8 cellular contexts compared by ENCODE assay signal in genomic region chr1:40802078-40803075, GRCh38. TPM values are rescaled to one million over a fixed set of nuclear protein-coding genes. Genes with fewer than 3 reads are reported as not detected.
A peak's percentile ranks its signal among the peaks of the same experiment; 100 is the strongest.
DNase-seq lines count a peak whose midpoint lies in the region; ATAC-seq and TF ChIP-seq lines count a peak whose summit lies in the region.

No MANE protein-coding gene starts in this region.

- H3K27ac ChIP-seq in DOHH2 (ENCODE audit: low read depth, low read length): no peak overlapping the region

- peak overlapping the region; percentile 77 for H3K4me2 ChIP-seq in DOHH2 (ENCODE audit: low read length)

- peak overlapping the region; percentile 71 for H3K4me3 ChIP-seq in DOHH2 (ENCODE audit: low read length)

- peaks cover 5% of the 10 kb centered on the region for H3F3A ChIP-seq in DOHH2 (ENCODE audit: control insufficient read depth, insufficient read depth)

- peaks cover 2% of the 10 kb centered on the region; the same call in 1 of the 2 replicates for H4K20me1 ChIP-seq in DOHH2 (ENCODE audit: control insufficient read depth, insufficient read depth, low read depth, low read length)

- ATAC-seq in HG02678 (IDR thresholded peaks at IDR 0.05; ENCODE audit: unreplicated experiment) (peak; percentile 61), esophagus mucosa (peak; percentile 88), GM18907 (IDR thresholded peaks at IDR 0.05; ENCODE audit: unreplicated experiment) (no peak)

- TF ChIP-seq CTCF in DOHH2 (IDR thresholded peaks at IDR 0.05; ENCODE audit: low read depth, low read length, poor library complexity, severe bottlenecking): no peak

- no peaks in the 10 kb centered on the region for H3K9me2 ChIP-seq in DOHH2 (replicated peaks; ENCODE audit: control insufficient read depth, low read length)

- DNase-seq in NCI-H748 (lab: John Stamatoyannopoulos, UW; ENCODE audit: unreplicated experiment) (peak; percentile 100), activated T-cell treated with anti-CD3 and anti-CD28 coated beads for 1 hour (ENCODE audit: low read depth) (peak; percentile 82), myocyte (ENCODE audit: low read depth) (peak; percentile 75)
- peak; percentile 64 for DNase-seq in stimulated activated CD8-positive, alpha-beta memory T cell treated with anti-CD3 and anti-CD28 coated beads, Interleukin-7, amount 100 ng/mL, for 24 hours (ENCODE audit: low read depth)

- H3K27me3 ChIP-seq in DOHH2 (ENCODE audit: control insufficient read depth, low read length): peaks cover 21% of the 10 kb centered on the region

- no peaks in the 10 kb centered on the region for H3K36me3 ChIP-seq in DOHH2 (ENCODE audit: control insufficient read depth, low read length)

- H3K4me1 ChIP-seq in DOHH2 (ENCODE audit: control insufficient read depth, low read length): peaks cover 34% of the 10 kb centered on the region

- no peaks in the 10 kb centered on the region for H3K79me2 ChIP-seq in DOHH2 (ENCODE audit: control insufficient read depth, low read length)

- no peaks in the 10 kb centered on the region for H3K9me3 ChIP-seq in DOHH2 (ENCODE audit: control insufficient read depth, insufficient read depth, low read length)

RNA-seq across cellular contexts. Expression of gene KCNQ4, which starts 18.8 kb away (rescaled TPM):
- total RNA-seq in esophagus mucosa (0.24 TPM), myocyte (79.4 and 152 TPM in 2 replicates)
- polyA plus RNA-seq in myocyte (2012): 21.5 TPM

RNA-seq across cellular contexts. Expression of gene CITED4, which starts 59.8 kb away (rescaled TPM):
- total RNA-seq in esophagus mucosa (28.7 TPM), myocyte (4.9 and 5.0 TPM in 2 replicates)
- 0.64 TPM for polyA plus RNA-seq in myocyte (2012)

Comparison
In these comparisons a context has a peak if more than half of its experiments do, and no peak if none do; other contexts are left out.
1. RNA of gene KCNQ4, which starts 18.8 kb away (total RNA-seq): 79.4 to 152 TPM in myocyte; 0.24 TPM in esophagus mucosa (single experiment); every median in the first group is over 10 times any median in the second.
2. Peak in every context shown above with its lines, with median percentiles within 50 percentile points of each other: DNase-seq.